Comparison of ENCODE assay signal across 1 cellular context in genomic region chr20:63744574-63745423, GRCh38.
TF ChIP-seq lines count a peak whose summit lies in the region.

No MANE protein-coding gene starts in this region.

TF ChIP-seq in HepG2, 621 proteins besides CTCF, POLR2A, EP300 and RAD21 (continued from another document and continues in another):
- TF ChIP-seq ZNF646 (CRISPR knock-in tag; IDR thresholded peaks at IDR 0.05): no peak
- TF ChIP-seq MTA3 (CRISPR knock-in tag; IDR thresholded peaks at IDR 0.05): no peak
- no peak for TF ChIP-seq ZNF841 (CRISPR knock-in tag; IDR thresholded peaks at IDR 0.05; ENCODE audit: borderline replicate concordance)
- no peak for TF ChIP-seq KAT7 (CRISPR knock-in tag; IDR thresholded peaks at IDR 0.05; ENCODE audit: borderline replicate concordance)
- TF ChIP-seq HNRNPH1 (optimal IDR thresholded peaks at IDR 0.05; ENCODE audit: low read depth, low read length): peak; percentile 92
- no peak for TF ChIP-seq ZBTB26 (CRISPR knock-in tag; IDR thresholded peaks at IDR 0.05; ENCODE audit: borderline replicate concordance)
- no peak; a peak in 1 of 4 replicates for TF ChIP-seq HMGXB4 (CRISPR knock-in tag; IDR thresholded peaks at IDR 0.05; ENCODE audit: borderline replicate concordance in 1 of 2, low read depth in 1 of 2)
- TF ChIP-seq, protein P1, sequence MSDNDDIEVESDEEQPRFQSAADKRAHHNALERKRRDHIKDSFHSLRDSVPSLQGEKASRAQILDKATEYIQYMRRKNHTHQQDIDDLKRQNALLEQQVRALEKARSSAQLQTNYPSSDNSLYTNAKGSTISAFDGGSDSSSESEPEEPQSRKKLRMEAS (IDR thresholded peaks at IDR 0.05): 0 out of 2 replicates have a peak, but pooled peaks have one; percentile 2
- TF ChIP-seq JUNB (CRISPR knock-in tag; IDR thresholded peaks at IDR 0.05; ENCODE audit: borderline replicate concordance): no peak
- peak; percentile 65; the same call in 1 of the 2 replicates for TF ChIP-seq ZNF205 (CRISPR knock-in tag; IDR thresholded peaks at IDR 0.05)
- TF ChIP-seq HNRNPK (IDR thresholded peaks at IDR 0.05; ENCODE audit: low read depth, low read length, poor library complexity, severe bottlenecking): no peak
- no peak for TF ChIP-seq ZNF652 (CRISPR knock-in tag; IDR thresholded peaks at IDR 0.05; ENCODE audit: borderline replicate concordance, low read depth)
- TF ChIP-seq ARID4A (CRISPR knock-in tag; IDR thresholded peaks at IDR 0.05; ENCODE audit: borderline replicate concordance): peak; percentile 54; the same call in 1 of the 2 replicates
- no peak for TF ChIP-seq MATR3 (CRISPR knock-in tag; IDR thresholded peaks at IDR 0.05)
- peak; percentile 76; the same call in 1 of the 2 replicates for TF ChIP-seq REPIN1 (CRISPR knock-in tag; IDR thresholded peaks at IDR 0.05; ENCODE audit: borderline replicate concordance, low read depth)
- TF ChIP-seq NFE2 (CRISPR knock-in tag; IDR thresholded peaks at IDR 0.05): no peak
- TF ChIP-seq, protein P2, sequence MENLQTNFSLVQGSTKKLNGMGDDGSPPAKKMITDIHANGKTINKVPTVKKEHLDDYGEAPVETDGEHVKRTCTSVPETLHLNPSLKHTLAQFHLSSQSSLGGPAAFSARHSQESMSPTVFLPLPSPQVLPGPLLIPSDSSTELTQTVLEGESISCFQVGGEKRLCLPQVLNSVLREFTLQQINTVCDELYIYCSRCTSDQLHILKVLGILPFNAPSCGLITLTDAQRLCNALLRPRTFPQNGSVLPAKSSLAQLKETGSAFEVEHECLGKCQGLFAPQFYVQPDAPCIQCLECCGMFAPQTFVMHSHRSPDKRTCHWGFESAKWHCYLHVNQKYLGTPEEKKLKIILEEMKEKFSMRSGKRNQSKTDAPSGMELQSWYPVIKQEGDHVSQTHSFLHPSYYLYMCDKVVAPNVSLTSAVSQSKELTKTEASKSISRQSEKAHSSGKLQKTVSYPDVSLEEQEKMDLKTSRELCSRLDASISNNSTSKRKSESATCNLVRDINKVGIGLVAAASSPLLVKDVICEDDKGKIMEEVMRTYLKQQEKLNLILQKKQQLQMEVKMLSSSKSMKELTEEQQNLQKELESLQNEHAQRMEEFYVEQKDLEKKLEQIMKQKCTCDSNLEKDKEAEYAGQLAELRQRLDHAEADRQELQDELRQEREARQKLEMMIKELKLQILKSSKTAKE (CRISPR knock-in tag; IDR thresholded peaks at IDR 0.05; ENCODE audit: borderline replicate concordance): no peak
- no peak for TF ChIP-seq ZNF253 (CRISPR knock-in tag; IDR thresholded peaks at IDR 0.05; ENCODE audit: borderline replicate concordance)
- no peak for TF ChIP-seq KLF15 (CRISPR knock-in tag; IDR thresholded peaks at IDR 0.05; ENCODE audit: borderline replicate concordance)
- TF ChIP-seq NCOA1 (CRISPR knock-in tag; IDR thresholded peaks at IDR 0.05): peak; percentile 78; the same call in 1 of the 2 replicates
- no peak for TF ChIP-seq GLI4 (CRISPR knock-in tag; IDR thresholded peaks at IDR 0.05; ENCODE audit: borderline replicate concordance)
- TF ChIP-seq, protein P3, sequence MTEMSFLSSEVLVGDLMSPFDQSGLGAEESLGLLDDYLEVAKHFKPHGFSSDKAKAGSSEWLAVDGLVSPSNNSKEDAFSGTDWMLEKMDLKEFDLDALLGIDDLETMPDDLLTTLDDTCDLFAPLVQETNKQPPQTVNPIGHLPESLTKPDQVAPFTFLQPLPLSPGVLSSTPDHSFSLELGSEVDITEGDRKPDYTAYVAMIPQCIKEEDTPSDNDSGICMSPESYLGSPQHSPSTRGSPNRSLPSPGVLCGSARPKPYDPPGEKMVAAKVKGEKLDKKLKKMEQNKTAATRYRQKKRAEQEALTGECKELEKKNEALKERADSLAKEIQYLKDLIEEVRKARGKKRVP (CRISPR knock-in tag; IDR thresholded peaks at IDR 0.05): no peak
- peak; percentile 59 for TF ChIP-seq RBM39 (IDR thresholded peaks at IDR 0.05; ENCODE audit: low read depth, low read length, poor library complexity, severe bottlenecking)
- TF ChIP-seq ZNF225 (CRISPR knock-in tag; IDR thresholded peaks at IDR 0.05): no peak
- TF ChIP-seq ARNTL (CRISPR knock-in tag; IDR thresholded peaks at IDR 0.05): peak; percentile 64; the same call in 1 of the 2 replicates
- TF ChIP-seq SRF (IDR thresholded peaks at IDR 0.05; ENCODE audit: low read depth, low read length): no peak
- TF ChIP-seq ZNF670 (CRISPR knock-in tag; IDR thresholded peaks at IDR 0.05; ENCODE audit: borderline replicate concordance): no peak
- TF ChIP-seq MAZ (IDR thresholded peaks at IDR 0.05; ENCODE audit: borderline replicate concordance, low read depth, low read length): 0 out of 2 replicates have a peak, but pooled peaks have one; percentile 27
- 0 out of 2 replicates have a peak, but pooled peaks have one; percentile 27 for TF ChIP-seq MAZ (CRISPR knock-in tag; IDR thresholded peaks at IDR 0.05; ENCODE audit: low read depth)
- TF ChIP-seq ZNF263 (CRISPR knock-in tag; IDR thresholded peaks at IDR 0.05): peak; percentile 85
- TF ChIP-seq TRIM24 (CRISPR knock-in tag; IDR thresholded peaks at IDR 0.05): no peak
- TF ChIP-seq NFIB (CRISPR knock-in tag; IDR thresholded peaks at IDR 0.05; ENCODE audit: borderline replicate concordance): no peak
- no peak for TF ChIP-seq TOE1 (CRISPR knock-in tag; IDR thresholded peaks at IDR 0.05)
- peak; percentile 95 for TF ChIP-seq AGO1 (IDR thresholded peaks at IDR 0.05; ENCODE audit: low read depth, low read length, poor library complexity, severe bottlenecking)
- TF ChIP-seq ZNF609 (CRISPR knock-in tag; IDR thresholded peaks at IDR 0.05; ENCODE audit: borderline replicate concordance): peak; percentile 70
- TF ChIP-seq PAWR (CRISPR knock-in tag; IDR thresholded peaks at IDR 0.05; ENCODE audit: borderline replicate concordance): peak; percentile 78; the same call in 1 of the 2 replicates
- 0 out of 2 replicates have a peak, but pooled peaks have one; percentile 8 for TF ChIP-seq ZNF614 (CRISPR knock-in tag; IDR thresholded peaks at IDR 0.05; ENCODE audit: borderline replicate concordance)
